In the genomic region with DNA sequence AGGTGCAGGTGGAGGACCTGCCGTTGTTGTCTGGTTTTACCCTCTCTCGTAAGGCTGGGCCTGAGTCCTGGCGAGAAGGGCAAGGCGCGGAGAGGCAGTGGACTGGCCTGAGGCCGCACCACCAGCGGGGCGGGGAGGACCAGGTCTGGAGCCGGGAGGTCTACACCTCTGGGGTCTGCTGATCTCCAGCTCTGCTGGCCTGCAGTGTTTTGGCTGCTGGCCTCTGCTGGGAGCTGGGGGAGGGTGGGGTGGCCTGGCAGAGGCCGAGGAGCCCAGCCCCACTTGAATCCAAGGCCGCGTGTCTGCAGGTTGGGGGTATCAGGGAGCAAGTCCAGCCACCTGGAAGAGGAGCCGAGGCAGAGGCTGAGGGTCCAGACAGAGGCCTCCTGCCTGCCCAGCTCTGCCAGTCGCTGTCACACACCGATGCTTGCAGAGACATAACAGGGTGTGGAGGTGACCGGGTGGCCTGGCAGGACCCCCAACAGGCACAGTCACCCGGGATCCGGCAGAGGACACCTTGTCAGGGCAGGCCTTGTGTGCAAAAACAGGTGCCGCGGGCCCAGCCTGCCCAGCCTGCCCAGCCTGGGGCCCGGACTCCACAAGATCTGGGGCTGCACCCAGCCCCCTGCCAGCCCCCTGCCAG, we compare ENCODE assay signal across 16 cellular contexts.
"Had no signal": no experiment of that assay in that cellular context is flagged by ENCODE, and none has a peak within 500 bp of the region (broad histone marks: within the 10 kb centered on the region; RNA-seq: fewer than 3 reads in every experiment).

No MANE protein-coding gene starts in this region.

- H3K27ac ChIP-seq: hepatocyte, testis, WERI-Rb-1 had no signal

- H3K27ac Mint-ChIP-seq: activated CD4-positive, alpha-beta T cell treated with anti-CD3 and anti-CD28 coated beads for 36 hours; activated CD8-positive, alpha-beta T cell treated with anti-CD3 and anti-CD28 coated beads for 36 hours; activated naive CD8-positive, alpha-beta T cell treated with anti-CD3 and anti-CD28 coated beads, Interleukin-2, amount 50 U/mL, for 24 hours; stimulated activated naive CD8-positive, alpha-beta T cell treated with anti-CD3 and anti-CD28 coated beads, Interleukin-15, Interleukin-2, amounts not matched to agents 100 ng/mL and 50 ng/mL, for 24 hours had no signal

- H3K4me3 ChIP-seq: ascending aorta, coronary artery, hepatocyte, testis had no signal

- H3K27me3 ChIP-seq: ascending aorta, hepatocyte, testis had no signal

- ATAC-seq: effector memory CD8-positive, alpha-beta T cell had no signal

- H2AFZ ChIP-seq: hepatocyte had no signal

- H3K9me3 Mint-ChIP-seq: activated CD8-positive, alpha-beta T cell treated with anti-CD3 and anti-CD28 coated beads for 36 hours; activated naive CD8-positive, alpha-beta T cell treated with anti-CD3 and anti-CD28 coated beads, Interleukin-2, amount 50 U/mL, for 24 hours; effector memory CD8-positive, alpha-beta T cell; nephron progenitor cell; stimulated activated naive CD8-positive, alpha-beta T cell treated with anti-CD3 and anti-CD28 coated beads, Interleukin-15, Interleukin-2, amounts not matched to agents 100 ng/mL and 50 ng/mL, for 24 hours had no signal

- H3K79me2 ChIP-seq: hepatocyte had no signal

- H3K27me3 Mint-ChIP-seq: activated CD4-positive, alpha-beta T cell treated with anti-CD3 and anti-CD28 coated beads for 36 hours; activated CD8-positive, alpha-beta T cell treated with anti-CD3 and anti-CD28 coated beads for 36 hours; effector memory CD8-positive, alpha-beta T cell; stimulated activated naive CD8-positive, alpha-beta T cell treated with anti-CD3 and anti-CD28 coated beads, Interleukin-15, Interleukin-2, amounts not matched to agents 100 ng/mL and 50 ng/mL, for 24 hours had no signal

- H3K9me3 ChIP-seq: ascending aorta, testis had no signal

- H3K36me3 ChIP-seq: ascending aorta, WERI-Rb-1 had no signal

- H3K4me2 ChIP-seq: hepatocyte had no signal

- DNase-seq: activated CD8-positive, alpha-beta memory T cell treated with anti-CD3 and anti-CD28 coated beads, Interleukin-2, amount 50 U/mL, for 4 hours; activated naive CD4-positive, alpha-beta T cell; effector memory CD8-positive, alpha-beta T cell; left colon; nephron progenitor cell; stimulated activated CD4-positive, alpha-beta T cell treated with anti-CD3 and anti-CD28 coated beads, Interleukin-4, amount 100 ng/mL, for 24 hours; T-helper 1 cell; testis; WERI-Rb-1 had no signal

- H3K4me3 Mint-ChIP-seq: activated CD4-positive, alpha-beta T cell treated with anti-CD3 and anti-CD28 coated beads for 36 hours; activated CD8-positive, alpha-beta T cell treated with anti-CD3 and anti-CD28 coated beads for 36 hours; activated naive CD8-positive, alpha-beta T cell treated with anti-CD3 and anti-CD28 coated beads, Interleukin-2, amount 50 U/mL, for 24 hours; effector memory CD8-positive, alpha-beta T cell; nephron progenitor cell; stimulated activated naive CD8-positive, alpha-beta T cell treated with anti-CD3 and anti-CD28 coated beads, Interleukin-15, Interleukin-2, amounts not matched to agents 100 ng/mL and 50 ng/mL, for 24 hours had no signal
